In the genomic region with DNA sequence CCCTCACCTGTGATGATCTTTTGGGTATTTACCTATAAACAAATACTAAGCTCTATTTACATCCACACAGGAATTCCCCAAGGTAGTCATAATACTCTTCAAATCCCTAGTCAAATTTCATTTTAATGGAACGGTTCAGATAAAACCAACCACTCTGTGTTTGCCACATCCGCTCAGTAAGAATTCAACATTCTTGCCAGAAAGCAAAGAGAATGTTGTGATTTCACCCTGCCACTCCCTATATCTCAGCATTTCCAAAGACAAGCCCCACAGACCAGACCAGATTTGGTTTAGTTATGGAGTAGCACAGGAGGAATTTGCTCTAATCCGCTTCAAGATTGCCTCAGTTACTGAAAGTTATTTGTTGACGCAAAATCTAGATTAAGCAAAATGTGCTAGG, we compare ENCODE assay signal across 16 cellular contexts.
DNase-seq lines count a peak whose midpoint lies in the region; ATAC-seq and TF ChIP-seq lines count a peak whose summit lies in the region.
"Had no signal": no experiment of that assay in that cellular context is flagged by ENCODE, and none has a peak within 500 bp of the region (broad histone marks: within the 10 kb centered on the region; RNA-seq: fewer than 3 reads in every experiment).

No MANE protein-coding gene starts in this region.

- peak overlapping the region in 2 of 3 donors; percentile 11 to 30 for H3K27ac ChIP-seq in thyroid gland
- H3K27ac ChIP-seq: esophagus muscularis mucosa had no signal

- no peak overlapping the region for H3K4me3 ChIP-seq in thyroid gland (replicated peaks in 1 of 3)
- H3K4me3 ChIP-seq: esophagus muscularis mucosa had no signal

- no peak for ATAC-seq in stimulated activated naive CD8-positive, alpha-beta T cell treated with anti-CD3 and anti-CD28 coated beads, Interleukin-15, Interleukin-2, amounts not matched to agents 100 U/mL and 50 U/mL, for 24 hours
- ATAC-seq: natural killer cell had no signal

- WGBS in thyroid gland, 2 donors, result 56 to 78% methylated on average over 4 of the region's 4 CpGs

- in situ Hi-C loops in KBM-7 (cut with MboI; ENCODE audit: low pct_unique_long_range_greater_than_20kb, low sequenced_read_pairs), result no loop called here

- TF ChIP-seq CTCF in thyroid gland (IDR thresholded peaks at IDR 0.05), result no peak

- H3K9me3 ChIP-seq in thyroid gland, result no peaks in the 10 kb centered on the region
- H3K9me3 ChIP-seq: esophagus muscularis mucosa had no signal

- peaks cover 0 to 26% of the 10 kb centered on the region in 2 donors for H3K4me1 ChIP-seq in thyroid gland

- no peaks in the 10 kb centered on the region for H3K36me3 ChIP-seq in thyroid gland
- H3K36me3 ChIP-seq: esophagus muscularis mucosa had no signal

- DNase-seq in HCEC 1CT (peak; percentile 73), amniotic stem cell (lab: John Stamatoyannopoulos, UW) (peak; percentile 74), fibroblast of the conjunctiva (ENCODE audit: low read depth) (peak; percentile 61), thyroid gland (no peak), KBM-7 (no peak), NCI-H2029 (lab: John Stamatoyannopoulos, UW) (no peak), NCI-H524 treated with DMSO at 0.1 percent for 48 hours (lab: John Stamatoyannopoulos, UW) (no peak)
- DNase-seq in stimulated activated naive CD8-positive, alpha-beta T cell treated with anti-CD3 and anti-CD28 coated beads, Interleukin-15, Interleukin-2, amounts not matched to agents 100 U/mL and 50 U/mL, for 24 hours, result no peak
- DNase-seq: activated CD4-positive, alpha-beta memory T cell treated with anti-CD3 and anti-CD28 coated beads, Interleukin-2, amount 10 ng/mL, durations not matched to agents 7 days and 5 days; central memory CD4-positive, alpha-beta T cell; COR-L47; immature natural killer cell; natural killer cell; NCI-H2227 treated with DMSO at 0.1 percent for 48 hours; OCI-M1 had no signal

- no peaks in the 10 kb centered on the region for H3K27me3 ChIP-seq in thyroid gland
- H3K27me3 ChIP-seq: esophagus muscularis mucosa had no signal

- intact Hi-C loops in thyroid gland (cut with DNase I), result no loop called here

- TF ChIP-seq POLR2A in thyroid gland (IDR thresholded peaks at IDR 0.05), result peak in 1 of 2 donors; percentile 19

Comparison
In these comparisons a context has a peak if more than half of its experiments do, and no peak if none do; other contexts are left out.
1. DNase-seq: peak in HCEC 1CT (single experiment), amniotic stem cell (single experiment) and fibroblast of the conjunctiva (single experiment); none in thyroid gland (0 of 2), KBM-7 (single experiment), stimulated activated naive CD8-positive, alpha-beta T cell treated with anti-CD3 and anti-CD28 coated beads, Interleukin-15, Interleukin-2, amounts not matched to agents 100 U/mL and 50 U/mL, for 24 hours (single experiment), NCI-H2029 (single experiment) and NCI-H524 treated with DMSO at 0.1 percent for 48 hours (single experiment).